In the genomic region with DNA sequence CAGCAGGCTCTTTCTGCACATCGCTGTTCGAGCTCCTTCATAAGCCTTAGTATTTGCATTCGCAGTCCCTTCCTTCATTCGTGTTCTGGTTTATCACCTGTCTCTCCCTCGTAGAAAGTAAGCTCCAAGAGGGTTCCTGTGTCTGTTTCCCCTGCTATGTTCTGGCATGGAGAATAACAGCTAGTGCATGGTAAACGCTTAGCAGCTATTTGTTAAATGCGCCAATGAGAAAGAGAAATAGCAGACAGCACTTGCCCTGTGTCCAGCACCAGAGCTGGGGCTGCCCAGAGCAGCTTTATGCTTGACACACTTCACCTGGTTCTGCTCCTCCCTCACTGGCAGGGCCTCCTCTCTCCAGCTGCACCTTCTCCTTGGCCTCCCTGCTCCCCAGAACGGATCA, we compare ENCODE assay signal across 21 cellular contexts. TPM values are rescaled to one million over a fixed set of nuclear protein-coding genes. Genes with fewer than 3 reads are reported as not detected.
DNase-seq lines count a peak whose midpoint lies in the region; ATAC-seq, FAIRE-seq and TF ChIP-seq lines count a peak whose summit lies in the region.
"Had no signal": no experiment of that assay in that cellular context is flagged by ENCODE, and none has a peak within 500 bp of the region (broad histone marks: within the 10 kb centered on the region; RNA-seq: fewer than 3 reads in every experiment).

No MANE protein-coding gene starts in this region.

- H3K4me3 ChIP-seq in HepG2 (replicated peaks in 1 of 3; ENCODE audit: insufficient read depth in 1 of 3, low read depth in 2 of 3, low read length in 3 of 3) (0 out of 6 replicates have a peak overlapping the region, but pooled peaks of 1 of the 3 experiments have one; percentile 0), right lobe of liver (no peak overlapping the region)
- H3K4me3 ChIP-seq: pancreas, right atrium auricular region, SK-N-MC had no signal

- H3K4me1 ChIP-seq in HepG2 (ENCODE audit: insufficient read depth, low read length) (peaks cover 49% of the 10 kb centered on the region), right lobe of liver (peaks cover 0 to 6% (median under 1%) of the 10 kb centered on the region in 4 donors)

- no peak for FAIRE-seq in HepG2 (lab: Jason Lieb, UNC)
- FAIRE-seq: pancreas had no signal

- intact Hi-C loops in HepG2 (cut with micrococcal nuclease; ENCODE audit: unreplicated experiment) = no loop called here
- intact Hi-C loops in right lobe of liver (cut with DNase I) = no loop called here
- intact Hi-C loops in activated CD4-positive, alpha-beta memory T cell treated with anti-CD3 and anti-CD28 coated beads for 36 hours (cut with micrococcal nuclease) = no loop called here

- in situ Hi-C loops in HepG2 (cut with HindIII; ENCODE audit: extremely low pct_ligation_motif_present, low pct_unique_long_range_greater_than_20kb) = no loop called here

- BruUV-seq in HepG2 (replicated peaks; lab: Mats Ljungman, UMichigan) = no TSS peak

- H3K9me3 Mint-ChIP-seq in activated CD4-positive, alpha-beta memory T cell treated with anti-CD3 and anti-CD28 coated beads for 36 hours = no peaks in the 10 kb centered on the region
- H3K9me3 Mint-ChIP-seq: CD14-positive monocyte; T-helper 2 cell treated with Interferon-gamma antibody and Interleukin-4, amounts not matched to agents 5 μg/mL and 100 μg/mL, for 36 hours had no signal

- CTCF ChIA-PET in HepG2 (lab: Yijun Ruan, JAX; ENCODE audit: low intra/inter-chr PET ratio, low total read pairs) = no interaction called here
- CTCF ChIA-PET in activated CD4-positive, alpha-beta memory T cell treated with anti-CD3 and anti-CD28 coated beads for 36 hours (lab: Charles Lee) = interaction anchor here (0.6 to 3.0 kb wide), 5 partner anchors 30 to 118 kb away, joined by 3 to 14 read pairs (median 3); no protein-coding TSS in a partner anchor

- H2AFZ ChIP-seq in HepG2 (ENCODE audit: low read length) = no peak overlapping the region

- DNase-seq in HepG2 (ENCODE audit: low spot score) (no peak), right lobe of liver (no peak), left kidney (ENCODE audit: low read depth, low spot score) (peak; percentile 43), epidermal melanocyte (ENCODE audit: insufficient read length, low spot score) (no peak)
- no peak for DNase-seq in activated CD4-positive, alpha-beta memory T cell treated with anti-CD3 and anti-CD28 coated beads for 36 hours
- DNase-seq: anterior cingulate cortex; IMR-90; NCI-H1105; NCI-H2029 treated with DMSO at 0.1 percent for 48 hours; NCI-H2227 treated with DMSO at 0.1 percent for 48 hours; pancreas; RPMI8226; stimulated activated CD4-positive, alpha-beta T cell treated with anti-CD3 and anti-CD28 coated beads, Interleukin-12 subunit alpha, Interleukin-12 subunit beta, amount 100 ng/mL, for 4 hours; stimulated activated CD4-positive, alpha-beta T cell treated with anti-CD3 and anti-CD28 coated beads, Interleukin-4, amount 100 ng/mL, for 4 hours; stimulated activated naive CD8-positive, alpha-beta T cell treated with anti-CD3 and anti-CD28 coated beads, Interleukin-15, Interleukin-2, amounts not matched to agents 100 U/mL and 50 U/mL, for 24 hours had no signal

- H3K36me3 ChIP-seq in HepG2 (replicated peaks in 1 of 2; ENCODE audit: control insufficient read depth in 1 of 2, insufficient read depth in 2 of 2, low read length in 2 of 2) (no peaks in the 10 kb centered on the region), right lobe of liver (no peaks in the 10 kb centered on the region)
- H3K36me3 ChIP-seq: pancreas, right atrium auricular region had no signal

- no peak for TF ChIP-seq RAD21 in HepG2 (CRISPR knock-in tag; IDR thresholded peaks at IDR 0.05)

- POLR2A ChIA-PET in HepG2 (lab: Yijun Ruan, JAX) = interaction anchor here (0.9 to 3.9 kb wide), 3 partner anchors 8 to 44 kb away, joined by 5 to 36 read pairs (median 12); partner anchors contain the start of genes ZNF689, ZNF747 and ZNF764
- POLR2A ChIA-PET in activated CD4-positive, alpha-beta memory T cell treated with anti-CD3 and anti-CD28 coated beads for 36 hours (lab: Charles Lee) = interaction anchor here (0.5 to 4.5 kb wide), 4 partner anchors 20 to 89 kb away, joined by 3 to 24 read pairs (median 3); partner anchors contain the start of genes ZNF747 and ZNF785

- H3K27me3 ChIP-seq in HepG2 (ENCODE audit: control insufficient read depth in 1 of 2, insufficient read depth in 2 of 2, low read length in 2 of 2) (no peaks in the 10 kb centered on the region), right lobe of liver (no peaks in the 10 kb centered on the region)
- H3K27me3 ChIP-seq: pancreas, right atrium auricular region had no signal

- H3K36me3 Mint-ChIP-seq in activated CD4-positive, alpha-beta memory T cell treated with anti-CD3 and anti-CD28 coated beads for 36 hours = peaks cover 2% of the 10 kb centered on the region
- H3K36me3 Mint-ChIP-seq: CD14-positive monocyte had no signal

- peak overlapping the region; percentile 13; the same call in 1 of the 2 replicates for H3K4me2 ChIP-seq in HepG2 (ENCODE audit: low read depth, low read length)

- H3K79me2 ChIP-seq in HepG2 (ENCODE audit: insufficient read depth, low read length) = peaks cover under 1% of the 10 kb centered on the region

- no peaks in the 10 kb centered on the region for H3K27me3 Mint-ChIP-seq in activated CD4-positive, alpha-beta memory T cell treated with anti-CD3 and anti-CD28 coated beads for 36 hours

- TF ChIP-seq CTCF in HepG2 (CRISPR knock-in tag; IDR thresholded peaks at IDR 0.05) (no peak), right lobe of liver (IDR thresholded peaks at IDR 0.05) (no peak)

- WGBS in HepG2 (ENCODE audit: low lambda C conversion rate) = 57% methylated on average over 8 of the region's 8 CpGs
- WGBS in right lobe of liver (ENCODE audit: insufficient coverage, low coverage, low lambda C conversion rate, missing lambda C conversion rate) = 78% methylated on average over 7 of the region's 8 CpGs

- peak overlapping the region; percentile 97 for H3K27ac Mint-ChIP-seq in activated CD4-positive, alpha-beta memory T cell treated with anti-CD3 and anti-CD28 coated beads for 36 hours
- H3K27ac Mint-ChIP-seq: T-helper 2 cell treated with Interferon-gamma antibody and Interleukin-4, amounts not matched to agents 5 μg/mL and 100 μg/mL, for 36 hours had no signal

- TF ChIP-seq POLR2A in HepG2 (IDR thresholded peaks at IDR 0.05; ENCODE audit: insufficient read depth in 1 of 2, low read depth in 2 of 2, low read length in 2 of 2) (no peak), right lobe of liver (IDR thresholded peaks at IDR 0.05) (no peak)

- no peak overlapping the region for H3K27ac ChIP-seq in HepG2 (ENCODE audit: extremely low read length, insufficient read depth, low read length)
- H3K27ac ChIP-seq in right lobe of liver = no peak overlapping the region
- H3K27ac ChIP-seq: pancreas, right atrium auricular region, SK-N-MC had no signal

- TF ChIP-seq EP300 in HepG2 (IDR thresholded peaks at IDR 0.05; ENCODE audit: low read depth in 2 of 2, low read length in 2 of 2) (no peak), HepG2 (CRISPR knock-in tag; IDR thresholded peaks at IDR 0.05; ENCODE audit: borderline replicate concordance) (no peak)

- ATAC-seq in HepG2 (peak; percentile 19; the same call in 2 of the 3 replicates), right lobe of liver (no peak), GM18498 (IDR thresholded peaks at IDR 0.05; ENCODE audit: unreplicated experiment) (no peak), GM21528 (IDR thresholded peaks at IDR 0.05; ENCODE audit: low FRiP score, unreplicated experiment) (no peak)
- ATAC-seq: pancreas; stimulated activated naive CD8-positive, alpha-beta T cell treated with anti-CD3 and anti-CD28 coated beads, Interleukin-15, Interleukin-2, amounts not matched to agents 100 U/mL and 50 U/mL, for 24 hours had no signal

- H4K20me1 ChIP-seq in HepG2 (ENCODE audit: insufficient read depth, low read length) = no peaks in the 10 kb centered on the region

- H3K9me3 ChIP-seq in HepG2 (ENCODE audit: low read length) (no peaks in the 10 kb centered on the region), right lobe of liver (no peaks in the 10 kb centered on the region)
- H3K9me3 ChIP-seq: pancreas, right atrium auricular region had no signal

- H3K4me3 Mint-ChIP-seq in activated CD4-positive, alpha-beta memory T cell treated with anti-CD3 and anti-CD28 coated beads for 36 hours = no peak overlapping the region
- H3K4me3 Mint-ChIP-seq: T-helper 2 cell treated with Interferon-gamma antibody and Interleukin-4, amounts not matched to agents 5 μg/mL and 100 μg/mL, for 36 hours had no signal

- H3K4me1 Mint-ChIP-seq in activated CD4-positive, alpha-beta memory T cell treated with anti-CD3 and anti-CD28 coated beads for 36 hours (ENCODE audit: low read depth) = peaks cover 33% of the 10 kb centered on the region

- H3K9ac ChIP-seq in HepG2 (ENCODE audit: insufficient read depth, low read depth, low read length) = no peak overlapping the region

RNA-seq across cellular contexts. Expression of gene ZNF688, which starts 5.5 kb away (rescaled TPM):
- total RNA-seq in HepG2 (2016; rRNA removed; fragmentation: Illumina TruSeq; extraction: Trizol) (5.4 and 5.8 TPM in 2 replicates), right lobe of liver (10 to 100 TPM in 1 of 6 experiments, 1 to 10 TPM in 5; 4.0 to 11.5 (median 6.5) TPM)
- 13.1 and 13.2 TPM in 2 replicates for total RNA-seq in HepG2 (2016; cell fraction: cytosol; rRNA removed; fragmentation: Illumina TruSeq; extraction: Trizol; ENCODE audit: low read depth)
- total RNA-seq in HepG2 (2016; cell fraction: insoluble cytoplasmic fraction; rRNA removed; fragmentation: Illumina TruSeq; extraction: Trizol) = 4.0 and 4.8 TPM in 2 replicates
- 8.5 and 11.4 TPM in 2 replicates for total RNA-seq in HepG2 (2016; cell fraction: membrane; rRNA removed; fragmentation: Illumina TruSeq; extraction: Trizol)
- total RNA-seq in HepG2 (2016; cell fraction: nucleus; rRNA removed; fragmentation: Illumina TruSeq; extraction: Trizol) = 2.6 and 3.6 TPM in 2 replicates
- 2.4 and 2.9 TPM in 2 replicates for polyA plus RNA-seq in HepG2 (2011; rRNA removed)
- polyA plus RNA-seq in HepG2 (2011; cell fraction: cytosol; rRNA removed) = 2.7 and 3.8 TPM in 2 replicates
- 4.5 TPM in 2 replicates for polyA plus RNA-seq in HepG2 (2011; cell fraction: nucleus; rRNA removed)
- polyA plus RNA-seq in HepG2 (2012) = 2.3 and 3.6 TPM in 2 replicates
- polyA plus RNA-seq in HepG2 (2016; cell fraction: cytosol; fragmentation: Illumina TruSeq; extraction: Trizol; ENCODE audit: low read depth) = 17.2 and 20.6 TPM in 2 replicates
- 5.4 and 6.1 TPM in 2 replicates for polyA plus RNA-seq in HepG2 (2016; cell fraction: insoluble cytoplasmic fraction; fragmentation: Illumina TruSeq; extraction: Trizol; ENCODE audit: low read depth)
- polyA plus RNA-seq in HepG2 (2016; cell fraction: membrane; fragmentation: Illumina TruSeq; extraction: Trizol; ENCODE audit: low read depth) = 16.0 and 17.2 TPM in 2 replicates
- polyA plus RNA-seq in HepG2 (2016; cell fraction: nucleus; fragmentation: Illumina TruSeq; extraction: Trizol; ENCODE audit: insufficient read depth, low read depth) = 6.9 and 8.3 TPM in 2 replicates
- 1.7 and 2.7 TPM in 2 replicates for polyA minus RNA-seq in HepG2 (2011; rRNA and poly(A)+ RNA removed; ENCODE audit: low replicate concordance)
- 1.8 and 2.9 TPM in 2 replicates for polyA minus RNA-seq in HepG2 (2011; cell fraction: cytosol; rRNA and poly(A)+ RNA removed)
- polyA minus RNA-seq in HepG2 (2011; cell fraction: nucleus; rRNA and poly(A)+ RNA removed) = 2.0 and 2.4 TPM in 2 replicates
- total RNA-seq in activated CD4-positive, alpha-beta memory T cell treated with anti-CD3 and anti-CD28 coated beads for 36 hours = 1 to 10 TPM; 9.2 to 9.3 TPM

RNA-seq across cellular contexts. Expression of gene ZNF764, which starts 7.8 kb away (rescaled TPM):
- total RNA-seq in HepG2 (2016; rRNA removed; fragmentation: Illumina TruSeq; extraction: Trizol) = 7.3 and 9.1 TPM in 2 replicates
- total RNA-seq in HepG2 (2016; cell fraction: cytosol; rRNA removed; fragmentation: Illumina TruSeq; extraction: Trizol; ENCODE audit: low read depth) = 2.8 and 3.1 TPM in 2 replicates
- total RNA-seq in HepG2 (2016; cell fraction: insoluble cytoplasmic fraction; rRNA removed; fragmentation: Illumina TruSeq; extraction: Trizol) = 5.9 and 8.3 TPM in 2 replicates
- total RNA-seq in HepG2 (2016; cell fraction: membrane; rRNA removed; fragmentation: Illumina TruSeq; extraction: Trizol) = 6.4 and 7.9 TPM in 2 replicates
- total RNA-seq in HepG2 (2016; cell fraction: nucleus; rRNA removed; fragmentation: Illumina TruSeq; extraction: Trizol) = 7.4 and 7.9 TPM in 2 replicates
- polyA plus RNA-seq in HepG2 (2011; rRNA removed) = 4.1 and 4.8 TPM in 2 replicates
- 4.1 and 4.5 TPM in 2 replicates for polyA plus RNA-seq in HepG2 (2011; cell fraction: cytosol; rRNA removed)
- 11.6 and 12.2 TPM in 2 replicates for polyA plus RNA-seq in HepG2 (2011; cell fraction: nucleus; rRNA removed)
- polyA plus RNA-seq in HepG2 (2012) = 3.6 and 4.9 TPM in 2 replicates
- 1.7 and 2.0 TPM in 2 replicates for polyA plus RNA-seq in HepG2 (2016; cell fraction: cytosol; fragmentation: Illumina TruSeq; extraction: Trizol; ENCODE audit: low read depth)
- polyA plus RNA-seq in HepG2 (2016; cell fraction: insoluble cytoplasmic fraction; fragmentation: Illumina TruSeq; extraction: Trizol; ENCODE audit: low read depth) = 6.8 and 7.3 TPM in 2 replicates
- polyA plus RNA-seq in HepG2 (2016; cell fraction: membrane; fragmentation: Illumina TruSeq; extraction: Trizol; ENCODE audit: low read depth) = 4.0 TPM in 2 replicates
- polyA plus RNA-seq in HepG2 (2016; cell fraction: nucleus; fragmentation: Illumina TruSeq; extraction: Trizol; ENCODE audit: insufficient read depth, low read depth) = 18.1 and 18.6 TPM in 2 replicates
- 4.3 and 10.8 TPM in 2 replicates for polyA minus RNA-seq in HepG2 (2011; rRNA and poly(A)+ RNA removed; ENCODE audit: low replicate concordance)
- polyA minus RNA-seq in HepG2 (2011; cell fraction: cytosol; rRNA and poly(A)+ RNA removed) = 6.1 and 6.6 TPM in 2 replicates
- polyA minus RNA-seq in HepG2 (2011; cell fraction: nucleus; rRNA and poly(A)+ RNA removed) = 7.7 and 8.7 TPM in 2 replicates
- 1 to 10 TPM; 3.2 to 6.5 (median 4.8) TPM for total RNA-seq in right lobe of liver
- 10 to 100 TPM; 13.7 to 14.2 TPM for total RNA-seq in activated CD4-positive, alpha-beta memory T cell treated with anti-CD3 and anti-CD28 coated beads for 36 hours

RNA-seq across cellular contexts. Expression of gene ZNF785, which starts 19.5 kb away (rescaled TPM):
- not detected in 2 replicates for total RNA-seq in HepG2 (2016; rRNA removed; fragmentation: Illumina TruSeq; extraction: Trizol)
- total RNA-seq in HepG2 (2016; cell fraction: cytosol; rRNA removed; fragmentation: Illumina TruSeq; extraction: Trizol; ENCODE audit: low read depth) = not detected in 2 replicates
- not detected in 2 replicates for total RNA-seq in HepG2 (2016; cell fraction: insoluble cytoplasmic fraction; rRNA removed; fragmentation: Illumina TruSeq; extraction: Trizol)
- not detected in 2 replicates for total RNA-seq in HepG2 (2016; cell fraction: membrane; rRNA removed; fragmentation: Illumina TruSeq; extraction: Trizol)
- not detected in 2 replicates for total RNA-seq in HepG2 (2016; cell fraction: nucleus; rRNA removed; fragmentation: Illumina TruSeq; extraction: Trizol)
- polyA plus RNA-seq in HepG2 (2011; rRNA removed) = 0.01 TPM in 1 of 2 replicates, not detected in the other
- polyA plus RNA-seq in HepG2 (2011; cell fraction: cytosol; rRNA removed) = 0.03 TPM in 1 of 2 replicates, not detected in the other
- polyA plus RNA-seq in HepG2 (2011; cell fraction: nucleus; rRNA removed) = 0.05 TPM in 1 of 2 replicates, not detected in the other
- 0.11 TPM in 1 of 2 replicates, not detected in the other for polyA plus RNA-seq in HepG2 (2012)
- not detected in 2 replicates for polyA plus RNA-seq in HepG2 (2016; cell fraction: cytosol; fragmentation: Illumina TruSeq; extraction: Trizol; ENCODE audit: low read depth)
- polyA plus RNA-seq in HepG2 (2016; cell fraction: insoluble cytoplasmic fraction; fragmentation: Illumina TruSeq; extraction: Trizol; ENCODE audit: low read depth) = not detected in 2 replicates
- not detected in 2 replicates for polyA plus RNA-seq in HepG2 (2016; cell fraction: membrane; fragmentation: Illumina TruSeq; extraction: Trizol; ENCODE audit: low read depth)
- not detected in 2 replicates for polyA plus RNA-seq in HepG2 (2016; cell fraction: nucleus; fragmentation: Illumina TruSeq; extraction: Trizol; ENCODE audit: insufficient read depth, low read depth)
- 10.5 TPM in 1 of 2 replicates, not detected in the other for polyA minus RNA-seq in HepG2 (2011; rRNA and poly(A)+ RNA removed; ENCODE audit: low replicate concordance)
- polyA minus RNA-seq in HepG2 (2011; cell fraction: cytosol; rRNA and poly(A)+ RNA removed) = not detected in 2 replicates
- not detected in 2 replicates for polyA minus RNA-seq in HepG2 (2011; cell fraction: nucleus; rRNA and poly(A)+ RNA removed)
- total RNA-seq in right lobe of liver = 1 to 10 TPM; 2.4 to 6.5 (median 5.6) TPM
- 10 to 100 TPM; 14.0 to 15.0 TPM for total RNA-seq in activated CD4-positive, alpha-beta memory T cell treated with anti-CD3 and anti-CD28 coated beads for 36 hours

RNA-seq across cellular contexts. Expression of gene ZNF747, which starts 31.3 kb away (rescaled TPM):
- total RNA-seq in HepG2 (2016; rRNA removed; fragmentation: Illumina TruSeq; extraction: Trizol) = 8.8 and 10.2 TPM in 2 replicates
- total RNA-seq in HepG2 (2016; cell fraction: cytosol; rRNA removed; fragmentation: Illumina TruSeq; extraction: Trizol; ENCODE audit: low read depth) = 2.7 and 2.8 TPM in 2 replicates
- total RNA-seq in HepG2 (2016; cell fraction: insoluble cytoplasmic fraction; rRNA removed; fragmentation: Illumina TruSeq; extraction: Trizol) = 10.3 and 10.8 TPM in 2 replicates
- total RNA-seq in HepG2 (2016; cell fraction: membrane; rRNA removed; fragmentation: Illumina TruSeq; extraction: Trizol) = 8.9 and 9.2 TPM in 2 replicates
- total RNA-seq in HepG2 (2016; cell fraction: nucleus; rRNA removed; fragmentation: Illumina TruSeq; extraction: Trizol) = 7.3 and 9.1 TPM in 2 replicates
- polyA plus RNA-seq in HepG2 (2011; rRNA removed) = 7.0 and 7.2 TPM in 2 replicates
- 5.7 and 6.4 TPM in 2 replicates for polyA plus RNA-seq in HepG2 (2011; cell fraction: cytosol; rRNA removed)
- 9.4 and 11.1 TPM in 2 replicates for polyA plus RNA-seq in HepG2 (2011; cell fraction: nucleus; rRNA removed)
- 2.3 and 3.6 TPM in 2 replicates for polyA plus RNA-seq in HepG2 (2012)
- 1.7 and 1.9 TPM in 2 replicates for polyA plus RNA-seq in HepG2 (2016; cell fraction: cytosol; fragmentation: Illumina TruSeq; extraction: Trizol; ENCODE audit: low read depth)
- 9.4 and 9.8 TPM in 2 replicates for polyA plus RNA-seq in HepG2 (2016; cell fraction: insoluble cytoplasmic fraction; fragmentation: Illumina TruSeq; extraction: Trizol; ENCODE audit: low read depth)
- polyA plus RNA-seq in HepG2 (2016; cell fraction: membrane; fragmentation: Illumina TruSeq; extraction: Trizol; ENCODE audit: low read depth) = 5.7 and 5.8 TPM in 2 replicates
- polyA plus RNA-seq in HepG2 (2016; cell fraction: nucleus; fragmentation: Illumina TruSeq; extraction: Trizol; ENCODE audit: insufficient read depth, low read depth) = 12.4 and 13.5 TPM in 2 replicates
- 12.9 and 13.6 TPM in 2 replicates for polyA minus RNA-seq in HepG2 (2011; rRNA and poly(A)+ RNA removed; ENCODE audit: low replicate concordance)
- 5.2 and 6.2 TPM in 2 replicates for polyA minus RNA-seq in HepG2 (2011; cell fraction: cytosol; rRNA and poly(A)+ RNA removed)
- 12.5 and 16.8 TPM in 2 replicates for polyA minus RNA-seq in HepG2 (2011; cell fraction: nucleus; rRNA and poly(A)+ RNA removed)
- 1 to 10 TPM; 5.3 to 9.7 (median 6.4) TPM for total RNA-seq in right lobe of liver
- total RNA-seq in activated CD4-positive, alpha-beta memory T cell treated with anti-CD3 and anti-CD28 coated beads for 36 hours = 1 to 10 TPM; 7.2 to 7.6 TPM

RNA-seq across cellular contexts. Expression of gene ZNF768, which starts 39.6 kb away (rescaled TPM):
- total RNA-seq in HepG2 (2016; rRNA removed; fragmentation: Illumina TruSeq; extraction: Trizol) (26.6 and 34.4 TPM in 2 replicates), right lobe of liver (10 to 100 TPM; 14.7 to 21.2 (median 18.8) TPM)
- total RNA-seq in HepG2 (2016; cell fraction: cytosol; rRNA removed; fragmentation: Illumina TruSeq; extraction: Trizol; ENCODE audit: low read depth) = 6.1 and 6.9 TPM in 2 replicates
- total RNA-seq in HepG2 (2016; cell fraction: insoluble cytoplasmic fraction; rRNA removed; fragmentation: Illumina TruSeq; extraction: Trizol) = 23.0 and 34.5 TPM in 2 replicates
- total RNA-seq in HepG2 (2016; cell fraction: membrane; rRNA removed; fragmentation: Illumina TruSeq; extraction: Trizol) = 19.9 and 22.9 TPM in 2 replicates
- total RNA-seq in HepG2 (2016; cell fraction: nucleus; rRNA removed; fragmentation: Illumina TruSeq; extraction: Trizol) = 17.6 and 18.7 TPM in 2 replicates
- polyA plus RNA-seq in HepG2 (2011; rRNA removed) = 26.7 and 40.0 TPM in 2 replicates
- 22.2 and 36.8 TPM in 2 replicates for polyA plus RNA-seq in HepG2 (2011; cell fraction: cytosol; rRNA removed)
- 67.1 and 79.3 TPM in 2 replicates for polyA plus RNA-seq in HepG2 (2011; cell fraction: nucleus; rRNA removed)
- 22.9 and 30.0 TPM in 2 replicates for polyA plus RNA-seq in HepG2 (2012)
- 6.4 and 7.1 TPM in 2 replicates for polyA plus RNA-seq in HepG2 (2016; cell fraction: cytosol; fragmentation: Illumina TruSeq; extraction: Trizol; ENCODE audit: low read depth)
- 32.0 and 39.1 TPM in 2 replicates for polyA plus RNA-seq in HepG2 (2016; cell fraction: insoluble cytoplasmic fraction; fragmentation: Illumina TruSeq; extraction: Trizol; ENCODE audit: low read depth)
- polyA plus RNA-seq in HepG2 (2016; cell fraction: membrane; fragmentation: Illumina TruSeq; extraction: Trizol; ENCODE audit: low read depth) = 19.7 and 20.2 TPM in 2 replicates
- polyA plus RNA-seq in HepG2 (2016; cell fraction: nucleus; fragmentation: Illumina TruSeq; extraction: Trizol; ENCODE audit: insufficient read depth, low read depth) = 50.4 and 51.1 TPM in 2 replicates
- polyA minus RNA-seq in HepG2 (2011; rRNA and poly(A)+ RNA removed; ENCODE audit: low replicate concordance) = 11.8 and 40.3 TPM in 2 replicates
- polyA minus RNA-seq in HepG2 (2011; cell fraction: cytosol; rRNA and poly(A)+ RNA removed) = 18.5 and 21.5 TPM in 2 replicates
- 7.8 and 8.2 TPM in 2 replicates for polyA minus RNA-seq in HepG2 (2011; cell fraction: nucleus; rRNA and poly(A)+ RNA removed)
- 10 to 100 TPM; 14.2 to 14.3 TPM for total RNA-seq in activated CD4-positive, alpha-beta memory T cell treated with anti-CD3 and anti-CD28 coated beads for 36 hours
